31 cellular contexts compared by ENCODE assay signal in genomic region chr11:1279674-1280055, GRCh38. TPM values are rescaled to one million over a fixed set of nuclear protein-coding genes. Genes with fewer than 3 reads are reported as not detected.
"Had no signal": no experiment of that assay in that cellular context is flagged by ENCODE, and none has a peak within 500 bp of the region (broad histone marks: within the 10 kb centered on the region; RNA-seq: fewer than 3 reads in every experiment).

No MANE protein-coding gene starts in this region.

- DNase-seq: activated B cell treated with CpG ODN at 0.5 μM for 24 hours; activated CD4-positive, alpha-beta T cell treated with anti-CD3 and anti-CD28 coated beads for 1 hour; activated CD4-positive, alpha-beta T cell treated with anti-CD3 and anti-CD28 coated beads, Interleukin-2, amount 10 ng/mL, durations not matched to agents 24 days and 14 days; activated CD4-positive, alpha-beta T cell treated with anti-CD3 and anti-CD28 coated beads, Interleukin-2, amount 50 U/mL, for 48 hours; activated CD8-positive, alpha-beta memory T cell treated with anti-CD3 and anti-CD28 coated beads, Interleukin-2, amount 10 ng/mL, durations not matched to agents 7 days and 5 days; activated effector memory CD4-positive, alpha-beta T cell treated with Interleukin-2 at 50 U/mL for 16 hours; activated naive CD4-positive, alpha-beta T cell; activated T-cell treated with anti-CD3 and anti-CD28 coated beads, Interleukin-2, amount 50 U/mL, for 24 hours; aorta; KG1; NCI-H1092; NCI-H1417 treated with DMSO at 0.1 percent for 48 hours; NCI-H1694; NCI-H2029 treated with DMSO at 0.1 percent for 48 hours; NCI-H510A treated with DMSO at 0.1 percent for 48 hours; NCI-H69; NK-92 treated with Interleukin-12 subunit alpha and Interleukin-12 subunit beta, amount 100 ng/mL, for 24 hours; OCI-M1; RPMI8226; SHP77; T-helper 9 cell had no signal

- H3K27me3 ChIP-seq: breast epithelium, SJSA1 had no signal

- H3K4me1 Mint-ChIP-seq: activated B cell treated with CpG ODN at 0.5 μM for 24 hours; activated CD4-positive, alpha-beta T cell treated with anti-CD3 and anti-CD28 coated beads, Interleukin-2, amount 10 ng/mL, durations not matched to agents 24 days and 14 days; activated CD8-positive, alpha-beta memory T cell treated with anti-CD3 and anti-CD28 coated beads, Interleukin-2, amount 10 ng/mL, durations not matched to agents 7 days and 5 days; activated naive CD4-positive, alpha-beta T cell treated with anti-CD3 and anti-CD28 coated beads, Interleukin-2, amount 50 U/mL, for 24 hours had no signal

- H3K36me3 Mint-ChIP-seq: activated CD8-positive, alpha-beta memory T cell treated with anti-CD3 and anti-CD28 coated beads, Interleukin-2, amount 10 ng/mL, durations not matched to agents 7 days and 5 days had no signal

- H3K36me3 ChIP-seq: breast epithelium, SJSA1 had no signal

- H3K4me3 Mint-ChIP-seq: activated B cell treated with CpG ODN at 0.5 μM for 24 hours; activated CD4-positive, alpha-beta T cell treated with anti-CD3 and anti-CD28 coated beads, Interleukin-2, amount 10 ng/mL, durations not matched to agents 24 days and 14 days; activated CD8-positive, alpha-beta memory T cell treated with anti-CD3 and anti-CD28 coated beads, Interleukin-2, amount 10 ng/mL, durations not matched to agents 7 days and 5 days; activated naive CD4-positive, alpha-beta T cell treated with anti-CD3 and anti-CD28 coated beads, Interleukin-2, amount 50 U/mL, for 24 hours; activated T-cell treated with anti-CD3 and anti-CD28 coated beads, Interleukin-2, amount 50 U/mL, for 24 hours; activated T-helper 1 cell treated with anti-CD3 and anti-CD28 coated beads, Interleukin-12 subunit alpha, Interleukin-12 subunit beta, Interleukin-2, Interleukin-4 antibody, amounts not matched to agents 30 ng/mL and 10 ng/mL and 1 ng/mL, durations not matched to agents 14 hours and 24 hours and 36 hours; central memory CD8-positive, alpha-beta T cell; T-helper 1 cell treated with Interleukin-12 subunit alpha and Interleukin-12 subunit beta and Interleukin-4 antibody, amounts not matched to agents 30 μg/mL and 1 μg/mL, for 36 hours had no signal

- H3K27me3 Mint-ChIP-seq: activated B cell treated with CpG ODN at 0.5 μM for 24 hours; activated CD4-positive, alpha-beta T cell treated with anti-CD3 and anti-CD28 coated beads, Interleukin-2, amount 10 ng/mL, durations not matched to agents 24 days and 14 days; activated CD8-positive, alpha-beta memory T cell treated with anti-CD3 and anti-CD28 coated beads, Interleukin-2, amount 10 ng/mL, durations not matched to agents 7 days and 5 days; activated naive CD4-positive, alpha-beta T cell treated with anti-CD3 and anti-CD28 coated beads, Interleukin-2, amount 50 U/mL, for 24 hours; activated T-cell treated with anti-CD3 and anti-CD28 coated beads, Interleukin-2, amount 50 U/mL, for 24 hours; central memory CD8-positive, alpha-beta T cell had no signal

- H3K27ac Mint-ChIP-seq: activated B cell treated with CpG ODN at 0.5 μM for 24 hours; activated CD4-positive, alpha-beta T cell treated with anti-CD3 and anti-CD28 coated beads, Interleukin-2, amount 10 ng/mL, durations not matched to agents 24 days and 14 days; activated CD8-positive, alpha-beta memory T cell treated with anti-CD3 and anti-CD28 coated beads, Interleukin-2, amount 10 ng/mL, durations not matched to agents 7 days and 5 days; activated naive CD4-positive, alpha-beta T cell treated with anti-CD3 and anti-CD28 coated beads, Interleukin-2, amount 50 U/mL, for 24 hours; activated T-cell treated with anti-CD3 and anti-CD28 coated beads, Interleukin-2, amount 50 U/mL, for 24 hours; activated T-helper 1 cell treated with anti-CD3 and anti-CD28 coated beads, Interleukin-12 subunit alpha, Interleukin-12 subunit beta, Interleukin-2, Interleukin-4 antibody, amounts not matched to agents 30 ng/mL and 10 ng/mL and 1 ng/mL, durations not matched to agents 14 hours and 24 hours and 36 hours; T-helper 1 cell treated with Interleukin-12 subunit alpha and Interleukin-12 subunit beta and Interleukin-4 antibody, amounts not matched to agents 30 μg/mL and 1 μg/mL, for 36 hours had no signal

- H3K9me3 ChIP-seq: breast epithelium, SJSA1 had no signal

- H3K4me3 ChIP-seq: breast epithelium, SJSA1 had no signal

- H3K9me3 Mint-ChIP-seq: activated B cell treated with CpG ODN at 0.5 μM for 24 hours; activated CD4-positive, alpha-beta T cell treated with anti-CD3 and anti-CD28 coated beads, Interleukin-2, amount 10 ng/mL, durations not matched to agents 24 days and 14 days; activated naive CD4-positive, alpha-beta T cell treated with anti-CD3 and anti-CD28 coated beads, Interleukin-2, amount 50 U/mL, for 24 hours; activated T-cell treated with anti-CD3 and anti-CD28 coated beads, Interleukin-2, amount 50 U/mL, for 24 hours; activated T-helper 1 cell treated with anti-CD3 and anti-CD28 coated beads, Interleukin-12 subunit alpha, Interleukin-12 subunit beta, Interleukin-2, Interleukin-4 antibody, amounts not matched to agents 30 ng/mL and 10 ng/mL and 1 ng/mL, durations not matched to agents 14 hours and 24 hours and 36 hours; central memory CD8-positive, alpha-beta T cell; T-helper 1 cell treated with Interleukin-12 subunit alpha and Interleukin-12 subunit beta and Interleukin-4 antibody, amounts not matched to agents 30 μg/mL and 1 μg/mL, for 36 hours had no signal

- H3K27ac ChIP-seq: breast epithelium, SJSA1 had no signal

- H3K4me1 ChIP-seq: breast epithelium, SJSA1 had no signal

- ATAC-seq: activated CD8-positive, alpha-beta memory T cell treated with anti-CD3 and anti-CD28 coated beads, Interleukin-2, amount 10 ng/mL, durations not matched to agents 7 days and 5 days; Panc1; SK-N-SH treated with all-trans-retinoic acid at 6 μM for 48 hours had no signal

RNA-seq across cellular contexts. Expression of gene MUC5B, which starts 56.8 kb away (rescaled TPM):
- total RNA-seq: activated B cell treated with CpG ODN at 0.5 μM for 24 hours; activated CD4-positive, alpha-beta T cell treated with anti-CD3 and anti-CD28 coated beads, Interleukin-2, amount 10 ng/mL, durations not matched to agents 24 days and 14 days; activated CD8-positive, alpha-beta memory T cell treated with anti-CD3 and anti-CD28 coated beads, Interleukin-2, amount 10 ng/mL, durations not matched to agents 7 days and 5 days; activated T-helper 1 cell treated with anti-CD3 and anti-CD28 coated beads, Interleukin-12 subunit alpha, Interleukin-12 subunit beta, Interleukin-2, Interleukin-4 antibody, amounts not matched to agents 30 ng/mL and 10 ng/mL and 1 ng/mL, durations not matched to agents 14 hours and 24 hours and 36 hours; aorta; LHCN-M2; M059J; SJSA1 had no signal
